In the genomic region with DNA sequence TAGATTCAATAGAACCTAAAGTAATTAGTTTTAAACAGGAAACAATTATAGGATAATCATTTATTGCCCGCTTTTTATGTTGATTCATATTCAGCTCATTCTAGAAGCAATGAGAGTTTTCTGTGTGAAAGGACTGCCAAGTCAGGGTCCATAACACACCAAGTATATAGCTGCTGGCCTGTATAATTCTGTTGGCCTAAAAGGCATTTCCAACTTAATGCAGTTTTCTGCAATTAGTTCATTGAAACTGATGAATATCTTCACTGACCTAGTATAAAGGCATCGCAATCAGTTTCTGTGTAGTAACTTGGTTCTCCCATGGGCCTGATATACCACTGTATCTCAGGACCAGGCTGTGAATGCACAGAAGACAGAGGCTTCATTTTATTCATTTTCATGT, we compare ENCODE assay signal across 30 cellular contexts.
"Had no signal": no experiment of that assay in that cellular context is flagged by ENCODE, and none has a peak within 500 bp of the region (broad histone marks: within the 10 kb centered on the region; RNA-seq: fewer than 3 reads in every experiment).

No MANE protein-coding gene starts in this region.

- H3K4me3 ChIP-seq: adrenal gland, ascending aorta, body of pancreas, breast epithelium, cardiac muscle cell had no signal

- H3K9me3 ChIP-seq: adrenal gland, ascending aorta, body of pancreas, breast epithelium had no signal

- H3K36me3 ChIP-seq: brain microvascular endothelial cell had no signal

- DNase-seq: activated effector memory CD4-positive, alpha-beta T cell treated with anti-CD3 and anti-CD28 coated beads, Interleukin-2, amount 50 U/mL, for 16 hours; activated effector memory CD4-positive, alpha-beta T cell treated with Interleukin-2 at 50 U/mL for 16 hours; activated gamma-delta T cell; activated gamma-delta T cell treated with Interleukin-2 at 50 U/mL for 16 hours; activated naive CD4-positive, alpha-beta T cell; activated naive CD4-positive, alpha-beta T cell treated with anti-CD3 and anti-CD28 coated beads for 36 hours; activated naive CD4-positive, alpha-beta T cell treated with anti-CD3 and anti-CD28 coated beads, Interleukin-2, amount 10 ng/mL, durations not matched to agents 7 days and 5 days; activated naive CD4-positive, alpha-beta T cell treated with anti-CD3 and anti-CD28 coated beads, Interleukin-2, amount 50 U/mL, for 16 hours; activated naive CD4-positive, alpha-beta T cell treated with Interleukin-2 at 50 U/mL for 16 hours; activated naive CD8-positive, alpha-beta T cell treated with anti-CD3 and anti-CD28 coated beads for 36 hours; activated naive CD8-positive, alpha-beta T cell treated with anti-CD3 and anti-CD28 coated beads, Interleukin-2, amount 10 ng/mL, durations not matched to agents 7 days and 5 days; activated naive CD8-positive, alpha-beta T cell treated with anti-CD3 and anti-CD28 coated beads, Interleukin-2, amount 50 U/mL, for 24 hours; activated T-cell treated with anti-CD3 and anti-CD28 coated beads, Interleukin-2, amount 50 U/mL, for 4 hours; activated T-cell treated with anti-CD3 and anti-CD28 coated beads, Interleukin-2, amount 50 U/mL, for 48 hours; activated T-cell treated with anti-CD3 and anti-CD28 coated beads, Interleukin-2, amount 50 U/mL, for 72 hours; adrenal gland; amniotic stem cell; amygdala; anterior cingulate cortex; aorta; body of pancreas; brain microvascular endothelial cell; caudate nucleus; central memory CD4-positive, alpha-beta T cell; cerebellar nuclear complex had no signal

- H3K4me1 ChIP-seq: adrenal gland, ascending aorta, breast epithelium had no signal

- H3K27ac ChIP-seq: adrenal gland, ascending aorta, brain microvascular endothelial cell, breast epithelium, cardiac muscle cell had no signal

- H3K27me3 ChIP-seq: adrenal gland, ascending aorta, body of pancreas, brain microvascular endothelial cell, breast epithelium, cardiac muscle cell had no signal

- ATAC-seq: activated naive CD4-positive, alpha-beta T cell treated with anti-CD3 and anti-CD28 coated beads, Interleukin-2, amount 50 U/mL, for 72 hours; activated naive CD8-positive, alpha-beta T cell treated with anti-CD3 and anti-CD28 coated beads, Interleukin-2, amount 50 U/mL, for 24 hours; activated T-cell treated with anti-CD3 and anti-CD28 coated beads, Interleukin-2, amount 50 U/mL, for 4 hours; activated T-cell treated with anti-CD3 and anti-CD28 coated beads, Interleukin-2, amount 50 U/mL, for 72 hours; activated T-helper 17 cell treated with anti-CD3 and anti-CD28 coated beads, Interleukin-2, amount 50 U/mL, for 72 hours; body of pancreas had no signal
